Comparison of ENCODE assay signal across 14 cellular contexts in genomic region chr5:66680804-66681203, GRCh38.
DNase-seq lines count a peak whose midpoint lies in the region; ATAC-seq, FAIRE-seq and TF ChIP-seq lines count a peak whose summit lies in the region.
"Had no signal": no experiment of that assay in that cellular context is flagged by ENCODE, and none has a peak within 500 bp of the region (broad histone marks: within the 10 kb centered on the region; RNA-seq: fewer than 3 reads in every experiment).

No MANE protein-coding gene starts in this region.

- intact Hi-C loops in heart right ventricle (cut with DNase I) (no loop called here), thyroid gland (cut with DNase I) (no loop called here)

- no peak overlapping the region for H3K9ac ChIP-seq in OCI-LY1 (ENCODE audit: low read length)

- WGBS in heart right ventricle, 2 donors: 89 to 97% methylated on average over 3 of the region's 3 CpGs
- WGBS in thyroid gland, 2 donors: 95 to 98% methylated on average over 3 of the region's 3 CpGs

- H3K9me3 ChIP-seq in cardiac muscle cell (ENCODE audit: low read depth) (no peaks in the 10 kb centered on the region), heart right ventricle (no peaks in the 10 kb centered on the region), OCI-LY1 (ENCODE audit: low read length) (no peaks in the 10 kb centered on the region), thyroid gland (no peaks in the 10 kb centered on the region)
- H3K9me3 ChIP-seq: esophagus squamous epithelium had no signal

- no peaks in the 10 kb centered on the region for H3K9me2 ChIP-seq in OCI-LY1 (ENCODE audit: low read depth, low read length)

- ATAC-seq in heart right ventricle (no peak), GM21717 (IDR thresholded peaks at IDR 0.05; ENCODE audit: unreplicated experiment) (no peak)
- ATAC-seq: left colon had no signal

- no peaks in the 10 kb centered on the region for H3K4me1 ChIP-seq in cardiac muscle cell (ENCODE audit: low read depth)
- peaks cover 0 to 34% (median 0%) of the 10 kb centered on the region in 9 donors for H3K4me1 ChIP-seq in heart right ventricle
- no peaks in the 10 kb centered on the region for H3K4me1 ChIP-seq in OCI-LY1 (ENCODE audit: insufficient read depth, low read length, severe bottlenecking)
- H3K4me1 ChIP-seq in thyroid gland: no peaks in the 10 kb centered on the region
- H3K4me1 ChIP-seq: esophagus squamous epithelium had no signal

- no peak overlapping the region for H3K4me2 ChIP-seq in OCI-LY1 (ENCODE audit: low read length)
- H3K4me2 ChIP-seq: PC-9 had no signal

- TF ChIP-seq POLR2A in thyroid gland (IDR thresholded peaks at IDR 0.05): no peak

- H3K27me3 ChIP-seq in cardiac muscle cell: no peaks in the 10 kb centered on the region
- H3K27me3 ChIP-seq in heart right ventricle: no peaks in the 10 kb centered on the region
- no peaks in the 10 kb centered on the region for H3K27me3 ChIP-seq in OCI-LY1 (ENCODE audit: insufficient read depth, low read length)
- H3K27me3 ChIP-seq in thyroid gland: no peaks in the 10 kb centered on the region
- H3K27me3 ChIP-seq: esophagus squamous epithelium had no signal

- no peak overlapping the region for H3K27ac ChIP-seq in cardiac muscle cell
- H3K27ac ChIP-seq in heart right ventricle: no peak overlapping the region
- no peak overlapping the region for H3K27ac ChIP-seq in OCI-LY1 (ENCODE audit: low read depth, low read length, poor library complexity, severe bottlenecking)
- H3K27ac ChIP-seq in thyroid gland: no peak overlapping the region
- H3K27ac ChIP-seq: esophagus squamous epithelium, PC-9 had no signal

- no peak for DNase-seq in cardiac muscle cell (ENCODE audit: low read depth in 1 of 2, low spot score in 1 of 2)
- no peak for DNase-seq in heart right ventricle
- DNase-seq in fibroblast of pulmonary artery (ENCODE audit: low read depth): no peak
- DNase-seq in HCEC 1CT: no peak
- no peak for DNase-seq in thyroid gland
- DNase-seq in D721Med (ENCODE audit: insufficient read length, low spot score): no peak
- DNase-seq: esophagus squamous epithelium, H7, left colon, NCI-H446 treated with DMSO at 0.1 percent for 48 hours, PC-9, substantia nigra had no signal

- FAIRE-seq in D721Med (lab: Jason Lieb, UNC): no peak

- H3F3A ChIP-seq in OCI-LY1 (ENCODE audit: insufficient read depth, low read length): no peaks in the 10 kb centered on the region

- H3K79me2 ChIP-seq in OCI-LY1 (ENCODE audit: insufficient read depth, low read length): no peaks in the 10 kb centered on the region

- TF ChIP-seq CTCF in cardiac muscle cell (IDR thresholded peaks at IDR 0.05; ENCODE audit: low read depth, low read length): peak; percentile 25
- TF ChIP-seq CTCF in heart right ventricle (IDR thresholded peaks at IDR 0.05): peak in 3 of 9 donors; percentile 11 to 20 (median 14)
- peak; percentile 23; the same call in 1 of the 2 replicates for TF ChIP-seq CTCF in OCI-LY1 (IDR thresholded peaks at IDR 0.05; ENCODE audit: low read length)
- peak; percentile 18 for TF ChIP-seq CTCF in fibroblast of pulmonary artery (IDR thresholded peaks at IDR 0.05; ENCODE audit: low read length, missing control alignments)
- no peak for TF ChIP-seq CTCF in thyroid gland (IDR thresholded peaks at IDR 0.05)
- no peak for TF ChIP-seq CTCF in D721Med (IDR thresholded peaks at IDR 0.05; ENCODE audit: insufficient read depth, missing control alignments)

- H2AFZ ChIP-seq in OCI-LY1 (ENCODE audit: low read length): no peak overlapping the region
- H2AFZ ChIP-seq: PC-9 had no signal

- no peak overlapping the region for H3K4me3 ChIP-seq in cardiac muscle cell
- no peak overlapping the region for H3K4me3 ChIP-seq in heart right ventricle
- no peak overlapping the region for H3K4me3 ChIP-seq in OCI-LY1 (ENCODE audit: low read depth, low read length, poor library complexity, severe bottlenecking)
- H3K4me3 ChIP-seq in fibroblast of pulmonary artery (replicated peaks; ENCODE audit: low read depth, low read length): no peak overlapping the region
- H3K4me3 ChIP-seq in thyroid gland (replicated peaks in 1 of 3): no peak overlapping the region
- H3K4me3 ChIP-seq: esophagus squamous epithelium, PC-9 had no signal

- H3K36me3 ChIP-seq in cardiac muscle cell (no peaks in the 10 kb centered on the region), heart right ventricle (no peaks in the 10 kb centered on the region), OCI-LY1 (ENCODE audit: insufficient read depth, low read length) (no peaks in the 10 kb centered on the region), thyroid gland (no peaks in the 10 kb centered on the region)
- H3K36me3 ChIP-seq: esophagus squamous epithelium had no signal

- no peaks in the 10 kb centered on the region for H4K20me1 ChIP-seq in OCI-LY1 (ENCODE audit: insufficient read depth, low read length)

Comparison
In these comparisons a context has a peak if more than half of its experiments do, and no peak if none do; other contexts are left out.
1. CTCF ChIP-seq: peak in cardiac muscle cell (single experiment), OCI-LY1 (single experiment) and fibroblast of pulmonary artery (single experiment); none in thyroid gland (0 of 6) and D721Med (single experiment).